In genomic region chr2:1702186-1702565, GRCh38 we compare ENCODE assay signal across 27 cellular contexts. TPM values are rescaled to one million over a fixed set of nuclear protein-coding genes. Genes with fewer than 3 reads are reported as not detected.
A peak's percentile ranks its signal among the peaks of the same experiment; 100 is the strongest.
DNase-seq lines count a peak whose midpoint lies in the region; ATAC-seq and TF ChIP-seq lines count a peak whose summit lies in the region.
"Had no signal": no experiment of that assay in that cellular context is flagged by ENCODE, and none has a peak within 500 bp of the region (broad histone marks: within the 10 kb centered on the region; RNA-seq: fewer than 3 reads in every experiment).

No MANE protein-coding gene starts in this region.

- H3K4me1 Mint-ChIP-seq in HFFc6 (ENCODE audit: low read depth), result peaks cover 28% of the 10 kb centered on the region
- peaks cover 50% of the 10 kb centered on the region for H3K4me1 Mint-ChIP-seq in WTC11
- H3K4me1 Mint-ChIP-seq in neural crest cell, result peaks cover 38% of the 10 kb centered on the region
- H3K4me1 Mint-ChIP-seq: activated B cell treated with CpG ODN at 0.5 μM for 24 hours; activated naive CD4-positive, alpha-beta T cell treated with anti-CD3 and anti-CD28 coated beads, Interleukin-2, amount 10 ng/mL, durations not matched to agents 7 days and 5 days had no signal

- POLR2A ChIA-PET in WTC11 (lab: Charles Lee), result no interaction called here

- DNase-seq in HFFc6 (no peak), WTC11 (ENCODE audit: low spot score) (no peak), neural crest cell (ENCODE audit: low read depth, low spot score) (no peak), ureter (ENCODE audit: low spot score) (peak; percentile 27), caudate nucleus (lab: John Stamatoyannopoulos, UW) (no peak)
- DNase-seq in activated CD4-positive, alpha-beta T cell treated with anti-CD3 and anti-CD28 coated beads for 1 hour, result no peak
- DNase-seq: activated B cell treated with CpG ODN at 0.5 μM for 24 hours; activated CD4-positive, alpha-beta T cell treated with anti-CD3 and anti-CD28 coated beads, Interleukin-2, amount 50 U/mL, for 4 hours; activated naive CD4-positive, alpha-beta T cell treated with anti-CD3 and anti-CD28 coated beads, Interleukin-2, amount 10 ng/mL, durations not matched to agents 7 days and 5 days; brain microvascular endothelial cell; C1 segment of cervical spinal cord; Caco-2; foreskin melanocyte; kidney glomerular epithelial cell; lower lobe of right lung; NCI-H1417; NCI-H2029; spleen; stimulated activated CD4-positive, alpha-beta T cell treated with anti-CD3 and anti-CD28 coated beads, Interleukin-2, amount 100 ng/mL, for 24 hours; T-helper 9 cell; tibial artery had no signal

- peak overlapping the region; percentile 33; the same call in 1 of the 2 replicates for H3K27ac Mint-ChIP-seq in HFFc6
- H3K27ac Mint-ChIP-seq in WTC11, result peak overlapping the region; percentile 91
- peak overlapping the region; percentile 19 for H3K27ac Mint-ChIP-seq in neural crest cell (ENCODE audit: unreplicated experiment)
- H3K27ac Mint-ChIP-seq: activated B cell treated with CpG ODN at 0.5 μM for 24 hours; activated naive CD4-positive, alpha-beta T cell treated with anti-CD3 and anti-CD28 coated beads, Interleukin-2, amount 10 ng/mL, durations not matched to agents 7 days and 5 days; activated T-helper 1 cell treated with anti-CD3 and anti-CD28 coated beads, Interleukin-12 subunit alpha, Interleukin-12 subunit beta, Interleukin-2, Interleukin-4 antibody, amounts not matched to agents 30 ng/mL and 10 ng/mL and 1 ng/mL, durations not matched to agents 14 hours and 24 hours and 36 hours; nephron; stimulated activated naive CD8-positive, alpha-beta T cell treated with anti-CD3 and anti-CD28 coated beads, Interleukin-15, Interleukin-2, amounts not matched to agents 100 ng/mL and 50 ng/mL, for 24 hours had no signal

- no peak; the same call in 1 of the 2 replicates for ATAC-seq in WTC11
- no peak for ATAC-seq in HG02642 (IDR thresholded peaks at IDR 0.05; ENCODE audit: poor library complexity, unreplicated experiment)

- H3K4me3 Mint-ChIP-seq in HFFc6 (no peak overlapping the region), WTC11 (no peak overlapping the region), neural crest cell (peak overlapping the region; percentile 77)
- H3K4me3 Mint-ChIP-seq: activated B cell treated with CpG ODN at 0.5 μM for 24 hours; activated naive CD4-positive, alpha-beta T cell treated with anti-CD3 and anti-CD28 coated beads, Interleukin-2, amount 10 ng/mL, durations not matched to agents 7 days and 5 days; activated T-helper 1 cell treated with anti-CD3 and anti-CD28 coated beads, Interleukin-12 subunit alpha, Interleukin-12 subunit beta, Interleukin-2, Interleukin-4 antibody, amounts not matched to agents 30 ng/mL and 10 ng/mL and 1 ng/mL, durations not matched to agents 14 hours and 24 hours and 36 hours; nephron; stimulated activated naive CD8-positive, alpha-beta T cell treated with anti-CD3 and anti-CD28 coated beads, Interleukin-15, Interleukin-2, amounts not matched to agents 100 ng/mL and 50 ng/mL, for 24 hours had no signal

- TF ChIP-seq CTCF in HFFc6 (IDR thresholded peaks at IDR 0.05) (no peak), WTC11 (IDR thresholded peaks at IDR 0.05) (no peak), neural crest cell (conservative IDR thresholded peaks at IDR 0.05) (no peak)

- H3K27me3 Mint-ChIP-seq in HFFc6 (ENCODE audit: insufficient read depth), result no peaks in the 10 kb centered on the region; the same call in 1 of the 2 replicates
- no peaks in the 10 kb centered on the region; the same call in 1 of the 2 replicates for H3K27me3 Mint-ChIP-seq in WTC11 (ENCODE audit: low read depth)
- H3K27me3 Mint-ChIP-seq in neural crest cell (ENCODE audit: low read depth), result peaks cover 8% of the 10 kb centered on the region
- H3K27me3 Mint-ChIP-seq: activated B cell treated with CpG ODN at 0.5 μM for 24 hours; activated naive CD4-positive, alpha-beta T cell treated with anti-CD3 and anti-CD28 coated beads, Interleukin-2, amount 10 ng/mL, durations not matched to agents 7 days and 5 days; stimulated activated naive CD8-positive, alpha-beta T cell treated with anti-CD3 and anti-CD28 coated beads, Interleukin-15, Interleukin-2, amounts not matched to agents 100 ng/mL and 50 ng/mL, for 24 hours had no signal

- H3K27ac ChIP-seq in caudate nucleus (ENCODE audit: low read depth, low read length), result no peak overlapping the region
- H3K27ac ChIP-seq: brain microvascular endothelial cell, lower lobe of right lung, parathyroid adenoma, right atrium auricular region, spleen, tibial artery had no signal

- H3K9me3 Mint-ChIP-seq in HFFc6, result no peaks in the 10 kb centered on the region
- no peaks in the 10 kb centered on the region for H3K9me3 Mint-ChIP-seq in WTC11
- no peaks in the 10 kb centered on the region for H3K9me3 Mint-ChIP-seq in neural crest cell
- H3K9me3 Mint-ChIP-seq: activated B cell treated with CpG ODN at 0.5 μM for 24 hours; activated naive CD4-positive, alpha-beta T cell treated with anti-CD3 and anti-CD28 coated beads, Interleukin-2, amount 10 ng/mL, durations not matched to agents 7 days and 5 days; activated T-helper 1 cell treated with anti-CD3 and anti-CD28 coated beads, Interleukin-12 subunit alpha, Interleukin-12 subunit beta, Interleukin-2, Interleukin-4 antibody, amounts not matched to agents 30 ng/mL and 10 ng/mL and 1 ng/mL, durations not matched to agents 14 hours and 24 hours and 36 hours; nephron; stimulated activated naive CD8-positive, alpha-beta T cell treated with anti-CD3 and anti-CD28 coated beads, Interleukin-15, Interleukin-2, amounts not matched to agents 100 ng/mL and 50 ng/mL, for 24 hours had no signal

- peaks cover 4% of the 10 kb centered on the region; the same call in 1 of the 2 replicates for H3K36me3 Mint-ChIP-seq in HFFc6 (ENCODE audit: low read depth)
- H3K36me3 Mint-ChIP-seq in WTC11, result no peaks in the 10 kb centered on the region
- H3K36me3 Mint-ChIP-seq in neural crest cell (ENCODE audit: low read depth), result peaks cover 7% of the 10 kb centered on the region
- H3K36me3 Mint-ChIP-seq: activated naive CD4-positive, alpha-beta T cell treated with anti-CD3 and anti-CD28 coated beads, Interleukin-2, amount 10 ng/mL, durations not matched to agents 7 days and 5 days had no signal

- CTCF ChIA-PET in WTC11 (lab: Charles Lee), result interaction anchor here (0.6 to 2.3 kb wide), 4 partner anchors 28 to 68 kb away, joined by 3 to 8 read pairs (median 6); no protein-coding TSS in a partner anchor

TF ChIP-seq in WTC11, 78 proteins besides CTCF, POLR2A, EP300 and RAD21:
- no peak for TF ChIP-seq ERG (CRISPR knock-in tag; IDR thresholded peaks at IDR 0.05)
- TF ChIP-seq MXD4 (CRISPR knock-in tag; IDR thresholded peaks at IDR 0.05; ENCODE audit: borderline replicate concordance), result no peak

RNA-seq across cellular contexts. Expression of gene PXDN, which starts 42.1 kb away (rescaled TPM):
- total RNA-seq in HFFc6 (2021; fragmentation: NEBNext Ultra II Directional; extraction: Animal tissue kit (Norgen Biotek cat#: 25700)), result 100 to 1,000 TPM; 283 to 403 (median 323) TPM
- 146 to 166 TPM (median 157 TPM) in 3 replicates for total RNA-seq in WTC11 (2021)
- 217 and 218 TPM in 2 replicates for total RNA-seq in neural crest cell
- 20.2 TPM for total RNA-seq in ureter

Comparison
In these comparisons a context has a peak if more than half of its experiments do, and no peak if none do; other contexts are left out.
1. H3K27ac Mint-ChIP-seq: peak in every context shown above with its lines; median percentile 91 in WTC11; 33 in HFFc6; 19 in neural crest cell.